Comparison of ENCODE assay signal across 8 cellular contexts in the genomic region with DNA sequence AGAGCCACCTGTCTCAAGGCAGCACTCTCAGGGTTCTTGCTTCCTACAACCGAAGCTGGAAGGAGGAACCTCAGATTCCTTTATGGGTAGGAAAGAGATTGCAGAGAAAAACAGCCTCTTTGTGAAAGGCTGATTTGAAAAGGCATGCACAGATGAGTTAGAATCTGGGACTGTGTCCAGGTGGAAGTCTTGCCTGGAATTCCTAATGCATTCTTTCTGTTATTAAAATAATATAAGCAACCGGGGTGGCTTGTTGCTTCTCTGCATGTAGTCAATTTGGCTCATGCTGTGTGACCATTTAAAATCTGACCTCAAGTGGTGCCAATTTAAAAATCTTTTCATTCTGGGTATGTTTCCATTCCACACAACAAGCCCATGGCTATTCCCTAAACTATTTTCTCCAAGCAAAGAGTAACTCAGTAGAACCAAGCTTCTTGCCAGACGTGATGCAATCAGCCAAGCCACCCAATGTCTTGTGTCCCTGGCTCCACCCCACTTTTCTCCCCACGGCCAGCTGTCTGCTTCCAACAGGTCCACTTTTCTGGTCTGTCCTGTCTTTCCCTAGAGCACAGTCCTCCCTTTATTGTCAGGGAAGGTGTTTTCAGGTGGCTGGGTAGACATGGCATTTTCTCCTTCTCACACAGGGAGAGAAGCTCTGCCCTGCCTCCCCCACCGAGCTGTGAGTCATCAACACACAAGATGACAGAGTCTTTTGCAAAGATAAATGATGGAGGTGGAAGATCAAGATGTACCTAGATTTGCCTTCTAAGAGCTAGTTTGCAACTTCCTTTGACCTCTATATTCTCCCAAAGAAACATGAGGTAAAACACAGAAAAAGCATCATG.
DNase-seq lines count a peak whose midpoint lies in the region; ATAC-seq lines count a peak whose summit lies in the region.

No MANE protein-coding gene starts in this region.

- peaks cover 20% of the 10 kb centered on the region for H3K4me1 Mint-ChIP-seq in activated CD4-positive, alpha-beta T cell treated with anti-CD3 and anti-CD28 coated beads, Interleukin-2, amount 10 ng/mL, durations not matched to agents 7 days and 5 days
- peaks cover 12% of the 10 kb centered on the region for H3K4me1 Mint-ChIP-seq in activated T-helper 17 cell treated with anti-CD3 and anti-CD28 coated beads, Interleukin-2, amount 50 U/mL, for 72 hours

- H3K27me3 Mint-ChIP-seq in activated CD4-positive, alpha-beta T cell treated with anti-CD3 and anti-CD28 coated beads, Interleukin-2, amount 10 ng/mL, durations not matched to agents 7 days and 5 days, result peaks cover 3% of the 10 kb centered on the region
- H3K27me3 Mint-ChIP-seq in activated T-helper 17 cell treated with anti-CD3 and anti-CD28 coated beads, Interleukin-2, amount 50 U/mL, for 72 hours, result no peaks in the 10 kb centered on the region

- peak; percentile 90 for ATAC-seq in activated T-helper 17 cell treated with anti-CD3 and anti-CD28 coated beads, Interleukin-2, amount 50 U/mL, for 72 hours (replicated peaks)
- ATAC-seq in left cardiac atrium, result peak; percentile 71 to 73
- no peak for ATAC-seq in HG03097 (IDR thresholded peaks at IDR 0.05; ENCODE audit: low FRiP score, unreplicated experiment)
- ATAC-seq in GM19324 (IDR thresholded peaks at IDR 0.05; ENCODE audit: low FRiP score, unreplicated experiment), result no peak

- peak; percentile 21 for DNase-seq in activated CD4-positive, alpha-beta T cell treated with anti-CD3 and anti-CD28 coated beads for 1 hour
- DNase-seq in activated CD4-positive, alpha-beta T cell treated with anti-CD3 and anti-CD28 coated beads, Interleukin-2, amount 10 ng/mL, durations not matched to agents 7 days and 5 days, result no peak
- DNase-seq in left cardiac atrium (peak; percentile 76), NCI-H82 (lab: John Stamatoyannopoulos, UW) (no peak)
- DNase-seq in stimulated activated CD4-positive, alpha-beta T cell treated with anti-CD3 and anti-CD28 coated beads, Interleukin-12 subunit alpha, Interleukin-12 subunit beta, amount 100 ng/mL, for 48 hours (ENCODE audit: low read depth in 2 of 3, low spot score in 1 of 3), result peak; percentile 4 to 32 (median 13)

- no peak overlapping the region for H3K4me3 Mint-ChIP-seq in activated CD4-positive, alpha-beta T cell treated with anti-CD3 and anti-CD28 coated beads, Interleukin-2, amount 10 ng/mL, durations not matched to agents 7 days and 5 days
- no peak overlapping the region for H3K4me3 Mint-ChIP-seq in activated T-helper 17 cell treated with anti-CD3 and anti-CD28 coated beads, Interleukin-2, amount 50 U/mL, for 72 hours

- H3K9me3 Mint-ChIP-seq in activated CD4-positive, alpha-beta T cell treated with anti-CD3 and anti-CD28 coated beads, Interleukin-2, amount 10 ng/mL, durations not matched to agents 7 days and 5 days, result peaks cover 3% of the 10 kb centered on the region
- H3K9me3 Mint-ChIP-seq in activated T-helper 17 cell treated with anti-CD3 and anti-CD28 coated beads, Interleukin-2, amount 50 U/mL, for 72 hours, result no peaks in the 10 kb centered on the region

- CTCF ChIA-PET in activated CD4-positive, alpha-beta T cell treated with anti-CD3 and anti-CD28 coated beads, Interleukin-2, amount 10 ng/mL, durations not matched to agents 7 days and 5 days (lab: Charles Lee), result interaction anchor here (0.9 to 1.4 kb wide), 7 partner anchors 9 to 187 kb away, joined by 3 to 5 read pairs (median 4); no protein-coding TSS in a partner anchor

- intact Hi-C loops in left cardiac atrium (cut with DNase I), result no loop called here

- H3K27ac Mint-ChIP-seq in activated CD4-positive, alpha-beta T cell treated with anti-CD3 and anti-CD28 coated beads, Interleukin-2, amount 10 ng/mL, durations not matched to agents 7 days and 5 days, result no peak overlapping the region
- H3K27ac Mint-ChIP-seq in activated T-helper 17 cell treated with anti-CD3 and anti-CD28 coated beads, Interleukin-2, amount 50 U/mL, for 72 hours, result peak overlapping the region; percentile 42

- no peaks in the 10 kb centered on the region for H3K36me3 Mint-ChIP-seq in activated CD4-positive, alpha-beta T cell treated with anti-CD3 and anti-CD28 coated beads, Interleukin-2, amount 10 ng/mL, durations not matched to agents 7 days and 5 days (ENCODE audit: low read depth)
- H3K36me3 Mint-ChIP-seq in activated T-helper 17 cell treated with anti-CD3 and anti-CD28 coated beads, Interleukin-2, amount 50 U/mL, for 72 hours (ENCODE audit: low read depth), result no peaks in the 10 kb centered on the region

- POLR2A ChIA-PET in activated CD4-positive, alpha-beta T cell treated with anti-CD3 and anti-CD28 coated beads, Interleukin-2, amount 10 ng/mL, durations not matched to agents 7 days and 5 days (lab: Charles Lee), result interaction anchor here (0.8 kb wide), 1 partner anchor 13 kb away, joined by 3 read pairs; no protein-coding TSS in a partner anchor

Comparison
In these comparisons a context has a peak if more than half of its experiments do, and no peak if none do; other contexts are left out.
1. DNase-seq: peak in activated CD4-positive, alpha-beta T cell treated with anti-CD3 and anti-CD28 coated beads for 1 hour (single experiment), left cardiac atrium (single experiment) and stimulated activated CD4-positive, alpha-beta T cell treated with anti-CD3 and anti-CD28 coated beads, Interleukin-12 subunit alpha, Interleukin-12 subunit beta, amount 100 ng/mL, for 48 hours (3 of 3); none in activated CD4-positive, alpha-beta T cell treated with anti-CD3 and anti-CD28 coated beads, Interleukin-2, amount 10 ng/mL, durations not matched to agents 7 days and 5 days (single experiment) and NCI-H82 (single experiment).
2. ATAC-seq: peak in activated T-helper 17 cell treated with anti-CD3 and anti-CD28 coated beads, Interleukin-2, amount 50 U/mL, for 72 hours (single experiment) and left cardiac atrium (2 of 2); none in HG03097 (single experiment) and GM19324 (single experiment).